In genomic region chr13:109816112-109816978, GRCh38 we compare ENCODE assay signal across 16 cellular contexts. TPM values are rescaled to one million over a fixed set of nuclear protein-coding genes. Genes with fewer than 3 reads are reported as not detected.
DNase-seq lines count a peak whose midpoint lies in the region; ATAC-seq, FAIRE-seq and TF ChIP-seq lines count a peak whose summit lies in the region.
"Had no signal": no experiment of that assay in that cellular context is flagged by ENCODE, and none has a peak within 500 bp of the region (broad histone marks: within the 10 kb centered on the region; RNA-seq: fewer than 3 reads in every experiment).

No MANE protein-coding gene starts in this region.

- no peak for FAIRE-seq in RCC 7860 (lab: Jason Lieb, UNC)

- peak; percentile 59 for ATAC-seq in SK-N-SH treated with all-trans-retinoic acid at 6 μM for 48 hours
- ATAC-seq: left colon; naive thymus-derived CD8-positive, alpha-beta T cell; stimulated activated naive CD8-positive, alpha-beta T cell treated with anti-CD3 and anti-CD28 coated beads, Interleukin-15, amount 100 ng/mL, for 72 hours had no signal

- in situ Hi-C loops in Caki2 (cut with HindIII; ENCODE audit: low pct_unique_long_range_greater_than_20kb, low sequenced_read_pairs): no loop called here

- DNase-seq in Caki2 (ENCODE audit: low read depth): peak; percentile 14
- DNase-seq in HT-29 (ENCODE audit: low spot score): peak; percentile 90
- DNase-seq in kidney tubule cell (ENCODE audit: low spot score): peak; percentile 73
- no peak for DNase-seq in activated CD8-positive, alpha-beta memory T cell treated with anti-CD3 and anti-CD28 coated beads, Interleukin-2, amount 50 U/mL, for 48 hours
- DNase-seq in RCC 7860 (ENCODE audit: low spot score): no peak
- DNase-seq in HK-2 (ENCODE audit: unreplicated experiment): no peak
- no peak for DNase-seq in activated CD4-positive, alpha-beta T cell treated with anti-CD3 and anti-CD28 coated beads, Interleukin-2, amount 50 U/mL, for 48 hours
- DNase-seq: activated naive CD4-positive, alpha-beta T cell treated with anti-CD3 and anti-CD28 coated beads for 36 hours; glutamatergic neuron; left colon; naive thymus-derived CD8-positive, alpha-beta T cell; NCI-H510A treated with DMSO at 0.1 percent for 48 hours; SHP77; sigmoid colon; stimulated activated naive CD8-positive, alpha-beta T cell treated with anti-CD3 and anti-CD28 coated beads, Interleukin-15, amount 100 ng/mL, for 72 hours had no signal

TF ChIP-seq in SK-N-SH treated with all-trans-retinoic acid at 6 μM for 48 hours, 23 proteins besides CTCF, POLR2A, EP300 and RAD21:
- TF ChIP-seq ZNF8 (CRISPR knock-in tag; IDR thresholded peaks at IDR 0.05) (no peak), CSDC2 (CRISPR knock-in tag; IDR thresholded peaks at IDR 0.05) (no peak), ZC3H10 (CRISPR knock-in tag; IDR thresholded peaks at IDR 0.05) (no peak), TSHZ2 (CRISPR knock-in tag; IDR thresholded peaks at IDR 0.05) (no peak), RARB (CRISPR knock-in tag; IDR thresholded peaks at IDR 0.05) (no peak), CREB5 (CRISPR knock-in tag; IDR thresholded peaks at IDR 0.05; ENCODE audit: low read depth) (no peak), ZFP3 (CRISPR knock-in tag; IDR thresholded peaks at IDR 0.05) (no peak)

RNA-seq across cellular contexts. Expression of gene IRS2, which starts 30.0 kb away (rescaled TPM):
- 18.1 and 21.2 TPM in 2 replicates for total RNA-seq in Caki2 (2014; rRNA removed; shearing (Covaris generic); ENCODE audit: low replicate concordance)
- total RNA-seq in HT-29 (2014; rRNA removed; shearing (Covaris generic)): 8.2 and 9.1 TPM in 2 replicates

Comparison
In these comparisons a context has a peak if more than half of its experiments do, and no peak if none do; other contexts are left out.
1. DNase-seq: peak in Caki2 (single experiment), HT-29 (single experiment) and kidney tubule cell (single experiment); none in activated CD8-positive, alpha-beta memory T cell treated with anti-CD3 and anti-CD28 coated beads, Interleukin-2, amount 50 U/mL, for 48 hours (single experiment), RCC 7860 (single experiment), HK-2 (single experiment) and activated CD4-positive, alpha-beta T cell treated with anti-CD3 and anti-CD28 coated beads, Interleukin-2, amount 50 U/mL, for 48 hours (0 of 2).